ENCODE assay signal across 8 cellular contexts in genomic region chr17:17561408-17562144, GRCh38. TPM values are rescaled to one million over a fixed set of nuclear protein-coding genes. Genes with fewer than 3 reads are reported as not detected.
DNase-seq lines count a peak whose midpoint lies in the region; ATAC-seq, FAIRE-seq and TF ChIP-seq lines count a peak whose summit lies in the region.
"Had no signal": no experiment of that assay in that cellular context is flagged by ENCODE, and none has a peak within 500 bp of the region (broad histone marks: within the 10 kb centered on the region; RNA-seq: fewer than 3 reads in every experiment).

No MANE protein-coding gene starts in this region.

- no peaks in the 10 kb centered on the region for H3K79me2 ChIP-seq in endothelial cell of umbilical vein (ENCODE audit: control insufficient read depth, insufficient read depth, low read length)

- peak overlapping the region; percentile 65 for H3K27ac ChIP-seq in endothelial cell of umbilical vein (ENCODE audit: insufficient read depth, low read depth, low read length)
- peak overlapping the region; percentile 28 to 61 for H3K27ac ChIP-seq in thoracic aorta

- no peak overlapping the region for H3K4me2 ChIP-seq in endothelial cell of umbilical vein (ENCODE audit: insufficient read depth, low read length)

- peak; percentile 22 for ATAC-seq in thoracic aorta (ENCODE audit: insufficient number of reproducible peaks, low FRiP score, low read depth)
- ATAC-seq: K562 had no signal

- no peaks in the 10 kb centered on the region for H4K20me1 ChIP-seq in endothelial cell of umbilical vein (replicated peaks; ENCODE audit: control insufficient read depth, extremely low read depth, insufficient read depth, low read length)

- POLR2A ChIA-PET in endothelial cell of umbilical vein (lab: Charles Lee) = interaction anchor here (0.6 kb wide), 2 partner anchors 65 kb away, joined by 3 to 4 read pairs; partner anchors contain the start of gene RASD1

- no TSS peak for BruUV-seq in endothelial cell of umbilical vein (replicated peaks; lab: Mats Ljungman, UMichigan)

- dilution Hi-C loops in endothelial cell of umbilical vein (cut with MboI; ENCODE audit: extremely low pct_ligation_motif_present, low sequenced_read_pairs) = no loop called here

- no peaks in the 10 kb centered on the region for H3K27me3 ChIP-seq in endothelial cell of umbilical vein (ENCODE audit: control insufficient read depth in 2 of 2, insufficient read depth in 2 of 2, low read length in 2 of 2)
- H3K27me3 ChIP-seq in thoracic aorta (replicated peaks; ENCODE audit: insufficient read depth) = no peaks in the 10 kb centered on the region

- H3K9me3 ChIP-seq in endothelial cell of umbilical vein (replicated peaks; ENCODE audit: control insufficient read depth, insufficient read depth, low read length) = no peaks in the 10 kb centered on the region
- no peaks in the 10 kb centered on the region for H3K9me3 ChIP-seq in thoracic aorta

- H3K4me3 ChIP-seq in endothelial cell of umbilical vein (replicated peaks in 1 of 3; ENCODE audit: insufficient read depth in 1 of 3, low read depth in 1 of 3, low read length in 3 of 3) (no peak overlapping the region), thoracic aorta (peak overlapping the region; percentile 28)
- H3K4me3 ChIP-seq: K562 had no signal

- DNase-seq in NCI-H774 (lab: John Stamatoyannopoulos, UW) = peak; percentile 62
- peak; percentile 67 for DNase-seq in endothelial cell of umbilical vein (ENCODE audit: low read depth, low spot score)
- peak; percentile 80 to 92 for DNase-seq in lung microvascular endothelial cell (ENCODE audit: low read depth in 2 of 2)
- DNase-seq in thoracic aorta (ENCODE audit: low spot score) = no peak
- DNase-seq in HTR-8/SVneo (ENCODE audit: insufficient read length, low spot score) = no peak
- DNase-seq in activated CD8-positive, alpha-beta memory T cell treated with anti-CD3 and anti-CD28 coated beads, Interleukin-2, amount 50 U/mL, for 48 hours = no peak
- DNase-seq in GM19239 (ENCODE audit: insufficient read length, low spot score) = no peak

- TF ChIP-seq CTCF in endothelial cell of umbilical vein (IDR thresholded peaks at IDR 0.05; ENCODE audit: extremely low read depth in 1 of 2, insufficient read depth in 1 of 2, low read depth in 1 of 2, low read length in 2 of 2) (no peak), thoracic aorta (IDR thresholded peaks at IDR 0.05) (no peak)

- no peaks in the 10 kb centered on the region for H3K36me3 ChIP-seq in endothelial cell of umbilical vein (ENCODE audit: control insufficient read depth in 2 of 2, extremely low read depth in 1 of 2, insufficient read depth in 2 of 2, low read length in 2 of 2)
- H3K36me3 ChIP-seq in thoracic aorta = no peaks in the 10 kb centered on the region

- FAIRE-seq in endothelial cell of umbilical vein (lab: Jason Lieb, UNC) = peak; percentile 74
- FAIRE-seq in HTR-8/SVneo (lab: Jason Lieb, UNC) = no peak
- FAIRE-seq in GM19239 (lab: Jason Lieb, UNC) = no peak
- FAIRE-seq: K562 had no signal

- no peak for TF ChIP-seq POLR2A in endothelial cell of umbilical vein (IDR thresholded peaks at IDR 0.05; ENCODE audit: low read depth, low read length)

- peak overlapping the region; percentile 66 for H2AFZ ChIP-seq in endothelial cell of umbilical vein (ENCODE audit: low read depth, low read length)

- CTCF ChIA-PET in endothelial cell of umbilical vein (lab: Charles Lee) = interaction anchor here (1.1 to 3.3 kb wide), 3 partner anchors 10 to 65 kb away, joined by 3 to 20 read pairs (median 3); partner anchors contain the start of gene RASD1

- H3K9me1 ChIP-seq in endothelial cell of umbilical vein (replicated peaks; ENCODE audit: control insufficient read depth, extremely low read depth, insufficient read depth, low read length) = no peaks in the 10 kb centered on the region

- intact Hi-C loops in endothelial cell of umbilical vein (cut with micrococcal nuclease) = no loop called here

- H3K4me1 ChIP-seq in endothelial cell of umbilical vein (ENCODE audit: control insufficient read depth, extremely low read depth, insufficient read depth, low read length) (peaks cover 11% of the 10 kb centered on the region), thoracic aorta (ENCODE audit: control insufficient read depth in 1 of 2, low read depth in 2 of 2) (peaks cover 8 to 22% of the 10 kb centered on the region in 2 donors)

- H3K9ac ChIP-seq in endothelial cell of umbilical vein (replicated peaks; ENCODE audit: extremely low read depth, insufficient read depth, low read length) = no peak overlapping the region

TF ChIP-seq in endothelial cell of umbilical vein, 7 proteins besides CTCF, POLR2A, EP300 and RAD21:
- peak; percentile 72 for TF ChIP-seq MAX (IDR thresholded peaks at IDR 0.05; ENCODE audit: insufficient read depth, insufficient read length)
- no peak for TF ChIP-seq JUN (IDR thresholded peaks at IDR 0.05; ENCODE audit: borderline replicate concordance, insufficient read depth, insufficient read length, low read depth)
- TF ChIP-seq MYC (IDR thresholded peaks at IDR 0.05; ENCODE audit: low read depth, low read length) = peak; percentile 1
- TF ChIP-seq FOS (IDR thresholded peaks at IDR 0.05; ENCODE audit: borderline replicate concordance, insufficient read depth, low read length) = no peak

RNA-seq across cellular contexts. Expression of gene PEMT, which starts 29.9 kb away (rescaled TPM):
- 35.1 and 37.2 TPM in 2 replicates for total RNA-seq in endothelial cell of umbilical vein
- polyA plus RNA-seq in endothelial cell of umbilical vein = 58.4 and 72.7 TPM in 2 replicates
- polyA plus RNA-seq in endothelial cell of umbilical vein (2011; cell fraction: cytosol; rRNA removed) = 35.0 and 44.5 TPM in 2 replicates
- polyA plus RNA-seq in endothelial cell of umbilical vein (2011; cell fraction: nucleus; rRNA removed) = 12.7 and 16.6 TPM in 2 replicates
- polyA plus RNA-seq in endothelial cell of umbilical vein (2012) = 23.1 and 29.0 TPM in 2 replicates
- polyA minus RNA-seq in endothelial cell of umbilical vein = 14.3 and 22.2 TPM in 2 replicates
- 32.9 TPM for polyA minus RNA-seq in endothelial cell of umbilical vein (2011; cell fraction: cytosol; rRNA and poly(A)+ RNA removed)
- 5.3 and 5.8 TPM in 2 replicates for polyA minus RNA-seq in endothelial cell of umbilical vein (2011; cell fraction: nucleus; rRNA and poly(A)+ RNA removed)
- 17.9 and 20.0 TPM in 2 replicates for total RNA-seq in lung microvascular endothelial cell
- total RNA-seq in thoracic aorta = 10 to 100 TPM; 15.7 to 22.1 TPM

Comparison
In these comparisons a context has a peak if more than half of its experiments do, and no peak if none do; other contexts are left out.
1. DNase-seq: peak in NCI-H774 (single experiment), endothelial cell of umbilical vein (single experiment) and lung microvascular endothelial cell (2 of 2); none in thoracic aorta (single experiment), HTR-8/SVneo (single experiment), activated CD8-positive, alpha-beta memory T cell treated with anti-CD3 and anti-CD28 coated beads, Interleukin-2, amount 50 U/mL, for 48 hours (single experiment) and GM19239 (single experiment).